ENCODE assay signal across 26 cellular contexts in genomic region chr13:24286624-24287023, GRCh38. TPM values are rescaled to one million over a fixed set of nuclear protein-coding genes. Genes with fewer than 3 reads are reported as not detected.
"Had no signal": no experiment of that assay in that cellular context is flagged by ENCODE, and none has a peak within 500 bp of the region (broad histone marks: within the 10 kb centered on the region; RNA-seq: fewer than 3 reads in every experiment).

No MANE protein-coding gene starts in this region.

- H3K27me3 Mint-ChIP-seq: IgD-negative memory B cell had no signal

- H3K9me3 Mint-ChIP-seq: IgD-negative memory B cell had no signal

- ATAC-seq: K562 had no signal

- H3K9me3 ChIP-seq: SJSA1 had no signal

- FAIRE-seq: HTR-8/SVneo, K562, RCC 7860 had no signal

- H3K27ac ChIP-seq: HL-60, KMS-11, SJSA1, SK-N-MC had no signal

- H3K4me1 ChIP-seq: SJSA1 had no signal

- H3K4me3 Mint-ChIP-seq: IgD-negative memory B cell had no signal

- H3K4me3 ChIP-seq: K562, SJSA1, SK-N-MC had no signal

- H3K4me2 ChIP-seq: KMS-11 had no signal

- H3K9ac ChIP-seq: KMS-11 had no signal

- DNase-seq: Kasumi-1, MM.1S, NCI-H1092 treated with DMSO at 0.1 percent for 48 hours, NCI-H1436, NCI-H187, NCI-H2029, NCI-H2081 treated with DMSO at 0.1 percent for 48 hours, NCI-H2171, NCI-H226, NCI-H446, NCI-H510A, NCI-H524 treated with DMSO at 0.1 percent for 48 hours, NCI-H69, NCI-H774, Right ventricle myocardium superior, RPMI8226, SIG-M5 had no signal

- H3K27me3 ChIP-seq: SJSA1 had no signal

RNA-seq across cellular contexts. Expression of gene C1QTNF9, which starts 22.8 kb away (rescaled TPM):
- total RNA-seq: K562, M059J, SJSA1 had no signal
- polyA plus RNA-seq: IgD-negative memory B cell, K562 had no signal
